Comparison of ENCODE assay signal across 8 cellular contexts in the genomic region with DNA sequence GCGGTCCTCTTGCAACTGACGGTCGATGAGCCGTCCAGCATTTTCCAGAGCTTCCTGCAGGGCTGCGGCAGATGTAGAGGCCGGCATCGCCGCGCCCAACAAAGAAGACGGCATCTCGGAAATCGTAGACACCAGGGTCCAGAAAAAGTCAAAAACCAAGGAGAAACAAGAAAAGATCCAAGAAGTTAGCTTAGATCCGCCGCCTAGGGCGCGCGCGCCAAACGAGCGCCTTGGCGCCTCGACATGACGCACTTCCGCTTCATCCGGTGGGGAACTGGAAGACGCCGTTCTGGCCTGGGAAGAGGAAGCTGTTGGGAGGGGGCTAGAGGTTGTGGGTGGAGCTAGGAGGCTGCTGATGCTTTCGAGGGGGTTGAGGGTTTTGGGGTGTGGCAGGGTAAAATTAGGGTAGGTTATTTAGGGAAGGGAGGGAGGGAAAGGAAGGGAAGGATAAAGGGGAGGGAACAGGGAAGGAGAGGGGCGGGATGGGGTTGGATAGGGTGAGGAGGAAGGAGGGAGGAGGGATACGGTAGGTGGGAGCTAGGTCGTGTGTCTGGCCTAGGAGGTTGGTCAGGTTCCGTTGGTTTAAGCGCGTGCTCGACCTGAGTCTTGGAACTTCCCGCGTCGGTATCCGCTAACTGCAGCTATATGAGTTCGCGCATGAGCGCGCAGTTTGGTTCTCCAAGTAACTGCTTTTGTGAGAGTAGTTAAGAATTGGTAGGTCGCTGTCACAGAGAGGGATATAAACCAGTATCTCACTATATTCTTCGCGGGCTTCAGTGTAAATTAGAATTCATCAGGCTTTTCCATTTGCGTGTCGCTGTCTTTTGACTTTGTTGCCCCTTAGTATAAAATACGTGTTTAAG. TPM values are rescaled to one million over a fixed set of nuclear protein-coding genes. Genes with fewer than 3 reads are reported as not detected.
DNase-seq lines count a peak whose midpoint lies in the region; ATAC-seq and TF ChIP-seq lines count a peak whose summit lies in the region.

NUP155 (minus strand) TSS at position 243 of the 863 bp plus-strand sequence; CDS start at position 114, 129 bp downstream.

- H3K36me3 Mint-ChIP-seq in WTC11 (peaks cover 3% of the 10 kb centered on the region; the same call in 1 of the 2 replicates), immature natural killer cell (no peaks in the 10 kb centered on the region)

- no peaks in the 10 kb centered on the region for H3K9me3 ChIP-seq in spleen

- peaks cover 19 to 54% (median 41%) of the 10 kb centered on the region in 6 donors for H3K4me1 ChIP-seq in spleen

- intact Hi-C loops in spleen (cut with DNase I; ENCODE audit: low total_unique reads): no loop called here

- H3K4me3 ChIP-seq in cardiac fibroblast (replicated peaks in 1 of 2; ENCODE audit: low read depth in 2 of 2, low read length in 2 of 2): peak within 1 kb of the TSS; percentile 74 to 78
- H3K4me3 ChIP-seq in spleen: peak within 1 kb of the TSS; percentile 73 to 97 (median 92)

- CTCF ChIA-PET in WTC11 (lab: Charles Lee): interaction anchor here (0.7 to 1.5 kb wide), 4 partner anchors 8 to 466 kb away, joined by 4 to 13 read pairs (median 6); partner anchors contain the start of gene WDR70

- H3K4me1 Mint-ChIP-seq in WTC11 (peaks cover 20% of the 10 kb centered on the region), immature natural killer cell (peaks cover 32 to 41% of the 10 kb centered on the region in 2 donors)

- H3K36me3 ChIP-seq in spleen: peaks cover 0 to 19% (median 0%) of the 10 kb centered on the region in 6 donors

- H3K27me3 ChIP-seq in spleen (replicated peaks in 1 of 7): no peaks in the 10 kb centered on the region

- H3K27ac Mint-ChIP-seq in WTC11 (peak within 1 kb of the TSS; percentile 97), immature natural killer cell (peak within 1 kb of the TSS; percentile 90 to 97 (median 94))

- DNase-seq in AG08395 (ENCODE audit: low spot score) (peak; percentile 96), NCI-H226 (peak; percentile 93), WTC11 (ENCODE audit: low spot score) (peak; percentile 93), cardiac fibroblast (ENCODE audit: low read depth in 2 of 2) (peak; percentile 96 to 97), immature natural killer cell (peak; percentile 83 to 87 (median 85)), spleen (peak; percentile 97)

- H3K27ac ChIP-seq in spleen: peak within 1 kb of the TSS; percentile 30 to 91 (median 84)

- TF ChIP-seq POLR2A in spleen (IDR thresholded peaks at IDR 0.05): peak in 2 of 3 donors; percentile 9 to 61

- peak within 1 kb of the TSS; percentile 98 for H3K4me3 Mint-ChIP-seq in WTC11
- peak within 1 kb of the TSS; percentile 95 to 98 (median 96) for H3K4me3 Mint-ChIP-seq in immature natural killer cell

- TF ChIP-seq CTCF in WTC11 (IDR thresholded peaks at IDR 0.05): no peak
- no peak for TF ChIP-seq CTCF in cardiac fibroblast (IDR thresholded peaks at IDR 0.05; ENCODE audit: low read depth, low read length)
- peak in 2 of 11 experiments; percentile 15 to 23 for TF ChIP-seq CTCF in spleen (IDR thresholded peaks at IDR 0.05 in 8 of 11, conservative IDR thresholded peaks at IDR 0.05 in 3 of 11)

- 2 to 3% (median 2%) methylated on average over 49 of the region's 49 CpGs for WGBS in spleen, 5 donors

- no peaks in the 10 kb centered on the region for H3K9me3 Mint-ChIP-seq in WTC11
- H3K9me3 Mint-ChIP-seq in immature natural killer cell: no peaks in the 10 kb centered on the region

- H3K27me3 Mint-ChIP-seq in WTC11 (ENCODE audit: low read depth): peaks cover 25% of the 10 kb centered on the region
- H3K27me3 Mint-ChIP-seq in immature natural killer cell (ENCODE audit: low read depth in 3 of 3): peaks cover 2 to 7% (median 6%) of the 10 kb centered on the region in 3 donors

- ATAC-seq in GM18909 (IDR thresholded peaks at IDR 0.05; ENCODE audit: poor library complexity, unreplicated experiment): peak; percentile 96
- peak; percentile 94 for ATAC-seq in HG03175 (IDR thresholded peaks at IDR 0.05; ENCODE audit: unreplicated experiment)
- peak; percentile 96 for ATAC-seq in WTC11

- POLR2A ChIA-PET in WTC11 (lab: Charles Lee): interaction anchor here (0.5 to 1.6 kb wide), 5 partner anchors 8 to 212 kb away, joined by 3 to 12 read pairs (median 3); partner anchors contain the start of gene WDR70

TF ChIP-seq in WTC11, 78 proteins besides CTCF, POLR2A, EP300 and RAD21 (continues in another document):
- TF ChIP-seq, protein P1, sequence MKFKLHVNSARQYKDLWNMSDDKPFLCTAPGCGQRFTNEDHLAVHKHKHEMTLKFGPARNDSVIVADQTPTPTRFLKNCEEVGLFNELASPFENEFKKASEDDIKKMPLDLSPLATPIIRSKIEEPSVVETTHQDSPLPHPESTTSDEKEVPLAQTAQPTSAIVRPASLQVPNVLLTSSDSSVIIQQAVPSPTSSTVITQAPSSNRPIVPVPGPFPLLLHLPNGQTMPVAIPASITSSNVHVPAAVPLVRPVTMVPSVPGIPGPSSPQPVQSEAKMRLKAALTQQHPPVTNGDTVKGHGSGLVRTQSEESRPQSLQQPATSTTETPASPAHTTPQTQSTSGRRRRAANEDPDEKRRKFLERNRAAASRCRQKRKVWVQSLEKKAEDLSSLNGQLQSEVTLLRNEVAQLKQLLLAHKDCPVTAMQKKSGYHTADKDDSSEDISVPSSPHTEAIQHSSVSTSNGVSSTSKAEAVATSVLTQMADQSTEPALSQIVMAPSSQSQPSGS (CRISPR knock-in tag; IDR thresholded peaks at IDR 0.05; ENCODE audit: borderline replicate concordance, low read depth): no peak
- TF ChIP-seq, protein P2, sequence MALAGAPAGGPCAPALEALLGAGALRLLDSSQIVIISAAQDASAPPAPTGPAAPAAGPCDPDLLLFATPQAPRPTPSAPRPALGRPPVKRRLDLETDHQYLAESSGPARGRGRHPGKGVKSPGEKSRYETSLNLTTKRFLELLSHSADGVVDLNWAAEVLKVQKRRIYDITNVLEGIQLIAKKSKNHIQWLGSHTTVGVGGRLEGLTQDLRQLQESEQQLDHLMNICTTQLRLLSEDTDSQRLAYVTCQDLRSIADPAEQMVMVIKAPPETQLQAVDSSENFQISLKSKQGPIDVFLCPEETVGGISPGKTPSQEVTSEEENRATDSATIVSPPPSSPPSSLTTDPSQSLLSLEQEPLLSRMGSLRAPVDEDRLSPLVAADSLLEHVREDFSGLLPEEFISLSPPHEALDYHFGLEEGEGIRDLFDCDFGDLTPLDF (CRISPR knock-in tag; IDR thresholded peaks at IDR 0.05): peak; percentile 83; the same call in 1 of the 2 replicates
- TF ChIP-seq FOXK1 (CRISPR knock-in tag; IDR thresholded peaks at IDR 0.05): peak; percentile 87
- TF ChIP-seq, protein P3, sequence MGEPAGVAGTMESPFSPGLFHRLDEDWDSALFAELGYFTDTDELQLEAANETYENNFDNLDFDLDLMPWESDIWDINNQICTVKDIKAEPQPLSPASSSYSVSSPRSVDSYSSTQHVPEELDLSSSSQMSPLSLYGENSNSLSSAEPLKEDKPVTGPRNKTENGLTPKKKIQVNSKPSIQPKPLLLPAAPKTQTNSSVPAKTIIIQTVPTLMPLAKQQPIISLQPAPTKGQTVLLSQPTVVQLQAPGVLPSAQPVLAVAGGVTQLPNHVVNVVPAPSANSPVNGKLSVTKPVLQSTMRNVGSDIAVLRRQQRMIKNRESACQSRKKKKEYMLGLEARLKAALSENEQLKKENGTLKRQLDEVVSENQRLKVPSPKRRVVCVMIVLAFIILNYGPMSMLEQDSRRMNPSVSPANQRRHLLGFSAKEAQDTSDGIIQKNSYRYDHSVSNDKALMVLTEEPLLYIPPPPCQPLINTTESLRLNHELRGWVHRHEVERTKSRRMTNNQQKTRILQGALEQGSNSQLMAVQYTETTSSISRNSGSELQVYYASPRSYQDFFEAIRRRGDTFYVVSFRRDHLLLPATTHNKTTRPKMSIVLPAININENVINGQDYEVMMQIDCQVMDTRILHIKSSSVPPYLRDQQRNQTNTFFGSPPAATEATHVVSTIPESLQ (CRISPR knock-in tag; IDR thresholded peaks at IDR 0.05): no peak
- TF ChIP-seq ZNF423 (CRISPR knock-in tag; IDR thresholded peaks at IDR 0.05): no peak
- TF ChIP-seq, protein P4, sequence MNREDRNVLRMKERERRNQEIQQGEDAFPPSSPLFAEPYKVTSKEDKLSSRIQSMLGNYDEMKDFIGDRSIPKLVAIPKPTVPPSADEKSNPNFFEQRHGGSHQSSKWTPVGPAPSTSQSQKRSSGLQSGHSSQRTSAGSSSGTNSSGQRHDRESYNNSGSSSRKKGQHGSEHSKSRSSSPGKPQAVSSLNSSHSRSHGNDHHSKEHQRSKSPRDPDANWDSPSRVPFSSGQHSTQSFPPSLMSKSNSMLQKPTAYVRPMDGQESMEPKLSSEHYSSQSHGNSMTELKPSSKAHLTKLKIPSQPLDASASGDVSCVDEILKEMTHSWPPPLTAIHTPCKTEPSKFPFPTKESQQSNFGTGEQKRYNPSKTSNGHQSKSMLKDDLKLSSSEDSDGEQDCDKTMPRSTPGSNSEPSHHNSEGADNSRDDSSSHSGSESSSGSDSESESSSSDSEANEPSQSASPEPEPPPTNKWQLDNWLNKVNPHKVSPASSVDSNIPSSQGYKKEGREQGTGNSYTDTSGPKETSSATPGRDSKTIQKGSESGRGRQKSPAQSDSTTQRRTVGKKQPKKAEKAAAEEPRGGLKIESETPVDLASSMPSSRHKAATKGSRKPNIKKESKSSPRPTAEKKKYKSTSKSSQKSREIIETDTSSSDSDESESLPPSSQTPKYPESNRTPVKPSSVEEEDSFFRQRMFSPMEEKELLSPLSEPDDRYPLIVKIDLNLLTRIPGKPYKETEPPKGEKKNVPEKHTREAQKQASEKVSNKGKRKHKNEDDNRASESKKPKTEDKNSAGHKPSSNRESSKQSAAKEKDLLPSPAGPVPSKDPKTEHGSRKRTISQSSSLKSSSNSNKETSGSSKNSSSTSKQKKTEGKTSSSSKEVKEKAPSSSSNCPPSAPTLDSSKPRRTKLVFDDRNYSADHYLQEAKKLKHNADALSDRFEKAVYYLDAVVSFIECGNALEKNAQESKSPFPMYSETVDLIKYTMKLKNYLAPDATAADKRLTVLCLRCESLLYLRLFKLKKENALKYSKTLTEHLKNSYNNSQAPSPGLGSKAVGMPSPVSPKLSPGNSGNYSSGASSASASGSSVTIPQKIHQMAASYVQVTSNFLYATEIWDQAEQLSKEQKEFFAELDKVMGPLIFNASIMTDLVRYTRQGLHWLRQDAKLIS (CRISPR knock-in tag; IDR thresholded peaks at IDR 0.05; ENCODE audit: borderline replicate concordance): no peak
- no peak for TF ChIP-seq KAT7 (CRISPR knock-in tag; IDR thresholded peaks at IDR 0.05; ENCODE audit: borderline replicate concordance)
- TF ChIP-seq SP1 (CRISPR knock-in tag; conservative IDR thresholded peaks at IDR 0.05): peak; percentile 76
- no peak for TF ChIP-seq NFATC4 (CRISPR knock-in tag; IDR thresholded peaks at IDR 0.05)
- no peak for TF ChIP-seq ETV6 (CRISPR knock-in tag; IDR thresholded peaks at IDR 0.05)
- no peak for TF ChIP-seq NR1H2 (CRISPR knock-in tag; IDR thresholded peaks at IDR 0.05)
- no peak for TF ChIP-seq NFYB (CRISPR knock-in tag; conservative IDR thresholded peaks at IDR 0.05; ENCODE audit: low read depth)

RNA-seq across cellular contexts. Expression of gene NUP155, which starts in this region (rescaled TPM):
- 74.2 to 92.1 TPM (median 76.1 TPM) in 3 replicates for total RNA-seq in WTC11 (2021)
- 10 to 100 TPM in 2 of 3 donors, 1 to 10 TPM in 1; 5.8 to 33.4 (median 13.8) TPM for polyA plus RNA-seq in immature natural killer cell
- 10 to 100 TPM; 22.9 to 28.8 (median 24.8) TPM for total RNA-seq in spleen
- 1 to 10 TPM; 2.9 to 4.5 (median 3.5) TPM for polyA plus RNA-seq in spleen

Comparison
In these comparisons a context has a peak if more than half of its experiments do, and no peak if none do; other contexts are left out.
1. Peak in every context shown above with its lines: DNase-seq, ATAC-seq, H3K4me3 ChIP-seq and H3K27ac ChIP-seq.